ENCODE assay signal across 9 cellular contexts in genomic region chr1:226956942-226957713, GRCh38.
"Had no signal": no experiment of that assay in that cellular context is flagged by ENCODE, and none has a peak within 500 bp of the region (broad histone marks: within the 10 kb centered on the region; RNA-seq: fewer than 3 reads in every experiment).

No MANE protein-coding gene starts in this region.

- H3K36me3 ChIP-seq: vagina had no signal

- H3K27me3 ChIP-seq: gastroesophageal sphincter, tibial artery, vagina had no signal

- H3K27ac ChIP-seq: gastroesophageal sphincter, tibial artery, vagina had no signal

- H3K4me3 ChIP-seq: gastroesophageal sphincter, tibial artery, vagina had no signal

- H3K9me3 ChIP-seq: gastroesophageal sphincter, tibial artery, vagina had no signal

- DNase-seq: activated naive CD8-positive, alpha-beta T cell treated with anti-CD3 and anti-CD28 coated beads, Interleukin-2, amount 10 ng/mL, durations not matched to agents 7 days and 5 days; activated T-cell treated with anti-CD3 and anti-CD28 coated beads, Interleukin-2, amount 50 U/mL, for 1 hour; aorta; nephron progenitor cell; stimulated activated CD4-positive, alpha-beta T cell treated with anti-CD3 and anti-CD28 coated beads, Interleukin-15, amount 100 ng/mL, for 24 hours; stimulated activated CD4-positive, alpha-beta T cell treated with anti-CD3 and anti-CD28 coated beads, Interleukin-4, amount 100 ng/mL, for 24 hours had no signal

- H3K4me1 ChIP-seq: vagina had no signal
